In genomic region chr20:20606046-20606445, GRCh38 we compare ENCODE assay signal across 16 cellular contexts.
"Had no signal": no experiment of that assay in that cellular context is flagged by ENCODE, and none has a peak within 500 bp of the region (broad histone marks: within the 10 kb centered on the region; RNA-seq: fewer than 3 reads in every experiment).

No MANE protein-coding gene starts in this region.

- H3K36me3 ChIP-seq: ovary had no signal

- H3K4me1 ChIP-seq: sigmoid colon had no signal

- H3K27ac Mint-ChIP-seq: activated naive CD8-positive, alpha-beta T cell; T-helper 1 cell treated with Interleukin-12 subunit alpha and Interleukin-12 subunit beta and Interleukin-4 antibody, amounts not matched to agents 30 μg/mL and 1 μg/mL, for 36 hours had no signal

- H3K27me3 ChIP-seq: heart left ventricle, ovary, sigmoid colon, suprapubic skin, upper lobe of left lung had no signal

- DNase-seq: activated CD4-positive, alpha-beta T cell treated with anti-CD3 and anti-CD28 coated beads, Interleukin-2, amount 50 U/mL, for 4 hours; activated CD4-positive, CD25-positive, alpha-beta regulatory T cell treated with anti-CD3 and anti-CD28 coated beads, Interleukin-2, amount 50 U/mL, for 72 hours; activated effector memory CD4-positive, alpha-beta T cell treated with Interleukin-2 at 50 U/mL for 16 hours; activated T-cell treated with anti-CD3 and anti-CD28 coated beads, Interleukin-2, amount 50 U/mL, for 1 hour; anterior cingulate cortex; foreskin melanocyte; heart left ventricle; ovary; sigmoid colon; stimulated activated CD4-positive, alpha-beta T cell treated with anti-CD3 and anti-CD28 coated beads, Interleukin-2, amount 100 ng/mL, for 24 hours; stimulated activated naive CD8-positive, alpha-beta T cell treated with anti-CD3 and anti-CD28 coated beads, Interleukin-15, Interleukin-2, amounts not matched to agents 100 U/mL and 50 U/mL, for 24 hours; upper lobe of left lung had no signal

- H3K27ac ChIP-seq: heart left ventricle, ovary, sigmoid colon, suprapubic skin, upper lobe of left lung had no signal

- H3K4me3 ChIP-seq: heart left ventricle, ovary, sigmoid colon, suprapubic skin, upper lobe of left lung had no signal

- H3K4me3 Mint-ChIP-seq: activated naive CD8-positive, alpha-beta T cell; neural crest cell; T-helper 1 cell treated with Interleukin-12 subunit alpha and Interleukin-12 subunit beta and Interleukin-4 antibody, amounts not matched to agents 30 μg/mL and 1 μg/mL, for 36 hours had no signal

- H3K9me3 Mint-ChIP-seq: neural crest cell; T-helper 1 cell treated with Interleukin-12 subunit alpha and Interleukin-12 subunit beta and Interleukin-4 antibody, amounts not matched to agents 30 μg/mL and 1 μg/mL, for 36 hours had no signal

- H3K27me3 Mint-ChIP-seq: activated naive CD8-positive, alpha-beta T cell had no signal

- H3K4me1 Mint-ChIP-seq: neural crest cell had no signal

- H3K9me3 ChIP-seq: heart left ventricle, ovary, sigmoid colon, suprapubic skin, upper lobe of left lung had no signal

- ATAC-seq: stimulated activated naive CD8-positive, alpha-beta T cell treated with anti-CD3 and anti-CD28 coated beads, Interleukin-15, Interleukin-2, amounts not matched to agents 100 U/mL and 50 U/mL, for 24 hours had no signal
